In the genomic region with DNA sequence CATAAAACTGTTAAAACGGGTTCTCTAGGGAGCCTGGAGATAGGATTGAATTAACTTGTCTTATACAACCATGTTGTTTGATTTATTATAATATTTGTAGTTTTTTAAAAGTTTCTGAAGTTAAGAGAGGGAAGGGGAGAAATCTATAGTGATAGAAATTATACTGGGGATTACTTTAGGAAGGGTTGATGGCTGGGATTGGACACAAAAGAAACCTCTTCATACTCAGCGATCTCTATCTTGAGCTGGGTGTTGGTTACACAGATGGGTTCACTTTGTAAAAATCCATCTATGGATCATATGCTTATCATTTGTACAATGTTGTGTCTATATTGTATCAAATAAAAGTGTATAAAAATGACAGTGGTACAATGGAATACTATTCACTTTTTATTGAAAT, we compare ENCODE assay signal across 25 cellular contexts. TPM values are rescaled to one million over a fixed set of nuclear protein-coding genes. Genes with fewer than 3 reads are reported as not detected.
A peak's percentile ranks its signal among the peaks of the same experiment; 100 is the strongest.
DNase-seq lines count a peak whose midpoint lies in the region; ATAC-seq, FAIRE-seq and TF ChIP-seq lines count a peak whose summit lies in the region.
"Had no signal": no experiment of that assay in that cellular context is flagged by ENCODE, and none has a peak within 500 bp of the region (broad histone marks: within the 10 kb centered on the region; RNA-seq: fewer than 3 reads in every experiment).

No MANE protein-coding gene starts in this region.

- no peaks in the 10 kb centered on the region for H3K9me3 Mint-ChIP-seq in activated T-helper 17 cell treated with anti-CD3 and anti-CD28 coated beads, Interleukin-2, amount 50 U/mL, for 72 hours
- H3K9me3 Mint-ChIP-seq in nephron = no peaks in the 10 kb centered on the region
- H3K9me3 Mint-ChIP-seq in stimulated activated effector memory CD8-positive, alpha-beta T cell treated with anti-CD3 and anti-CD28 coated beads, Interleukin-12 subunit alpha, Interleukin-12 subunit beta, amount 100 ng/mL, for 72 hours = no peaks in the 10 kb centered on the region
- no peaks in the 10 kb centered on the region for H3K9me3 Mint-ChIP-seq in activated T-helper 2 cell treated with anti-CD3 and anti-CD28 coated beads, Interferon-gamma antibody, Interleukin-2, Interleukin-4, amounts not matched to agents 10 μg/mL and 5 μg/mL and 100 μg/mL, durations not matched to agents 14 hours and 24 hours and 36 hours
- H3K9me3 Mint-ChIP-seq: H9 had no signal

- intact Hi-C loops in activated T-helper 2 cell treated with anti-CD3 and anti-CD28 coated beads, Interferon-gamma antibody, Interleukin-2, Interleukin-4, amounts not matched to agents 10 μg/mL and 5 μg/mL and 100 μg/mL, durations not matched to agents 14 hours and 24 hours and 36 hours (cut with micrococcal nuclease) = loop anchor here (5.0 kb wide), 1 partner anchor 51 kb away; no protein-coding TSS in a partner anchor

- H3K27me3 Mint-ChIP-seq in activated T-helper 17 cell treated with anti-CD3 and anti-CD28 coated beads, Interleukin-2, amount 50 U/mL, for 72 hours = no peaks in the 10 kb centered on the region
- no peaks in the 10 kb centered on the region for H3K27me3 Mint-ChIP-seq in nephron (ENCODE audit: low read depth)
- peaks cover 14% of the 10 kb centered on the region for H3K27me3 Mint-ChIP-seq in activated T-helper 2 cell treated with anti-CD3 and anti-CD28 coated beads, Interferon-gamma antibody, Interleukin-2, Interleukin-4, amounts not matched to agents 10 μg/mL and 5 μg/mL and 100 μg/mL, durations not matched to agents 14 hours and 24 hours and 36 hours (ENCODE audit: low read depth)

- DNase-seq in DMS 273 (lab: John Stamatoyannopoulos, UW; ENCODE audit: unreplicated experiment) (peak; percentile 11), DMS 273 treated with DMSO at 0.1 percent for 48 hours (lab: John Stamatoyannopoulos, UW) (no peak), GM19239 (ENCODE audit: insufficient read length, low spot score) (no peak)
- no peak for DNase-seq in stimulated activated effector memory CD8-positive, alpha-beta T cell treated with anti-CD3 and anti-CD28 coated beads, Interleukin-12 subunit alpha, Interleukin-12 subunit beta, amount 100 ng/mL, for 72 hours (ENCODE audit: low spot score in 2 of 2)
- DNase-seq in activated T-helper 2 cell treated with anti-CD3 and anti-CD28 coated beads, Interferon-gamma antibody, Interleukin-2, Interleukin-4, amounts not matched to agents 10 μg/mL and 5 μg/mL and 100 μg/mL, durations not matched to agents 14 hours and 24 hours and 36 hours (ENCODE audit: low spot score) = no peak
- DNase-seq: BE2C; Caco-2; CD4-positive, CD25-positive, alpha-beta regulatory T cell; H9; Karpas-422; MG63; NCI-H1048; NCI-H1436; NCI-H2029; NCI-H2171 treated with DMSO at 0.1 percent for 48 hours; NCI-H446; NCI-H69; NK-92 treated with Interleukin-12 subunit alpha and Interleukin-12 subunit beta, amount 100 ng/mL, for 24 hours; Right ventricle myocardium superior; SK-N-SH had no signal

- H3K27ac Mint-ChIP-seq in activated T-helper 17 cell treated with anti-CD3 and anti-CD28 coated beads, Interleukin-2, amount 50 U/mL, for 72 hours = no peak overlapping the region
- peak overlapping the region in 2 of 3 experiments; percentile 25 to 98 for H3K27ac Mint-ChIP-seq in nephron
- H3K27ac Mint-ChIP-seq in stimulated activated effector memory CD8-positive, alpha-beta T cell treated with anti-CD3 and anti-CD28 coated beads, Interleukin-12 subunit alpha, Interleukin-12 subunit beta, amount 100 ng/mL, for 72 hours = no peak overlapping the region
- H3K27ac Mint-ChIP-seq in activated T-helper 2 cell treated with anti-CD3 and anti-CD28 coated beads, Interferon-gamma antibody, Interleukin-2, Interleukin-4, amounts not matched to agents 10 μg/mL and 5 μg/mL and 100 μg/mL, durations not matched to agents 14 hours and 24 hours and 36 hours = no peak overlapping the region

- no peak for ATAC-seq in activated T-helper 17 cell treated with anti-CD3 and anti-CD28 coated beads, Interleukin-2, amount 50 U/mL, for 72 hours (replicated peaks)
- ATAC-seq in stimulated activated effector memory CD8-positive, alpha-beta T cell treated with anti-CD3 and anti-CD28 coated beads, Interleukin-12 subunit alpha, Interleukin-12 subunit beta, amount 100 ng/mL, for 72 hours = no peak
- ATAC-seq in GM21423 (IDR thresholded peaks at IDR 0.05; ENCODE audit: unreplicated experiment) = no peak

- H3K36me3 Mint-ChIP-seq in activated T-helper 17 cell treated with anti-CD3 and anti-CD28 coated beads, Interleukin-2, amount 50 U/mL, for 72 hours (ENCODE audit: low read depth) = peaks cover 31% of the 10 kb centered on the region
- H3K36me3 Mint-ChIP-seq in nephron (ENCODE audit: low read depth) = peaks cover 6% of the 10 kb centered on the region
- H3K36me3 Mint-ChIP-seq in stimulated activated effector memory CD8-positive, alpha-beta T cell treated with anti-CD3 and anti-CD28 coated beads, Interleukin-12 subunit alpha, Interleukin-12 subunit beta, amount 100 ng/mL, for 72 hours = peaks cover 33% of the 10 kb centered on the region
- H3K36me3 Mint-ChIP-seq in activated T-helper 2 cell treated with anti-CD3 and anti-CD28 coated beads, Interferon-gamma antibody, Interleukin-2, Interleukin-4, amounts not matched to agents 10 μg/mL and 5 μg/mL and 100 μg/mL, durations not matched to agents 14 hours and 24 hours and 36 hours (ENCODE audit: low read depth) = peaks cover 18% of the 10 kb centered on the region
- H3K36me3 Mint-ChIP-seq: CD4-positive, CD25-positive, alpha-beta regulatory T cell had no signal

- peaks cover 14% of the 10 kb centered on the region for H3K4me1 Mint-ChIP-seq in activated T-helper 17 cell treated with anti-CD3 and anti-CD28 coated beads, Interleukin-2, amount 50 U/mL, for 72 hours
- H3K4me1 Mint-ChIP-seq in nephron = peaks cover 61% of the 10 kb centered on the region
- peaks cover 26% of the 10 kb centered on the region for H3K4me1 Mint-ChIP-seq in stimulated activated effector memory CD8-positive, alpha-beta T cell treated with anti-CD3 and anti-CD28 coated beads, Interleukin-12 subunit alpha, Interleukin-12 subunit beta, amount 100 ng/mL, for 72 hours
- peaks cover 30% of the 10 kb centered on the region for H3K4me1 Mint-ChIP-seq in activated T-helper 2 cell treated with anti-CD3 and anti-CD28 coated beads, Interferon-gamma antibody, Interleukin-2, Interleukin-4, amounts not matched to agents 10 μg/mL and 5 μg/mL and 100 μg/mL, durations not matched to agents 14 hours and 24 hours and 36 hours (ENCODE audit: low read depth)

- peak overlapping the region; percentile 96 for H3K4me3 Mint-ChIP-seq in activated T-helper 17 cell treated with anti-CD3 and anti-CD28 coated beads, Interleukin-2, amount 50 U/mL, for 72 hours
- peak overlapping the region; percentile 26 to 77 (median 39) for H3K4me3 Mint-ChIP-seq in nephron
- peak overlapping the region; percentile 26 for H3K4me3 Mint-ChIP-seq in stimulated activated effector memory CD8-positive, alpha-beta T cell treated with anti-CD3 and anti-CD28 coated beads, Interleukin-12 subunit alpha, Interleukin-12 subunit beta, amount 100 ng/mL, for 72 hours
- no peak overlapping the region for H3K4me3 Mint-ChIP-seq in activated T-helper 2 cell treated with anti-CD3 and anti-CD28 coated beads, Interferon-gamma antibody, Interleukin-2, Interleukin-4, amounts not matched to agents 10 μg/mL and 5 μg/mL and 100 μg/mL, durations not matched to agents 14 hours and 24 hours and 36 hours (ENCODE audit: low read depth)

- FAIRE-seq in GM19239 (lab: Jason Lieb, UNC) = no peak
- FAIRE-seq: GM12892, GM18507 had no signal

- TF ChIP-seq CTCF in nephron (IDR thresholded peaks at IDR 0.05; ENCODE audit: unreplicated experiment in 3 of 3) = no peak

RNA-seq across cellular contexts. Expression of gene TNPO1, which starts 30.0 kb away (rescaled TPM):
- total RNA-seq in activated T-helper 17 cell treated with anti-CD3 and anti-CD28 coated beads, Interleukin-2, amount 50 U/mL, for 72 hours = 100 to 1,000 TPM in 1 of 2 donors, 10 to 100 TPM in 1; 61.7 to 117 TPM
- total RNA-seq in activated T-helper 2 cell treated with anti-CD3 and anti-CD28 coated beads, Interferon-gamma antibody, Interleukin-2, Interleukin-4, amounts not matched to agents 10 μg/mL and 5 μg/mL and 100 μg/mL, durations not matched to agents 14 hours and 24 hours and 36 hours = 112 and 121 TPM in 2 replicates

Comparison
In these comparisons a context has a peak if more than half of its experiments do, and no peak if none do; other contexts are left out.
1. H3K27ac Mint-ChIP-seq: peak in nephron (2 of 3); none in activated T-helper 17 cell treated with anti-CD3 and anti-CD28 coated beads, Interleukin-2, amount 50 U/mL, for 72 hours (single experiment), stimulated activated effector memory CD8-positive, alpha-beta T cell treated with anti-CD3 and anti-CD28 coated beads, Interleukin-12 subunit alpha, Interleukin-12 subunit beta, amount 100 ng/mL, for 72 hours (single experiment) and activated T-helper 2 cell treated with anti-CD3 and anti-CD28 coated beads, Interferon-gamma antibody, Interleukin-2, Interleukin-4, amounts not matched to agents 10 μg/mL and 5 μg/mL and 100 μg/mL, durations not matched to agents 14 hours and 24 hours and 36 hours (single experiment).